Comparison of ENCODE assay signal across 16 cellular contexts in genomic region chr2:12762976-12763375, GRCh38.
DNase-seq lines count a peak whose midpoint lies in the region; ATAC-seq lines count a peak whose summit lies in the region.
"Had no signal": no experiment of that assay in that cellular context is flagged by ENCODE, and none has a peak within 500 bp of the region (broad histone marks: within the 10 kb centered on the region; RNA-seq: fewer than 3 reads in every experiment).

No MANE protein-coding gene starts in this region.

- H3K27me3 ChIP-seq in adipocyte (replicated peaks; ENCODE audit: control insufficient read depth, insufficient read depth, low read length): no peaks in the 10 kb centered on the region
- H3K27me3 ChIP-seq: BLaER1 had no signal

- peak; percentile 67 for DNase-seq in EH (ENCODE audit: low read depth)
- DNase-seq in adipocyte (ENCODE audit: low read depth): no peak
- peak; percentile 10 for DNase-seq in middle frontal gyrus (ENCODE audit: extremely low spot score, low spot score)
- peak; percentile 54 for DNase-seq in superior temporal gyrus (ENCODE audit: extremely low spot score)
- DNase-seq in GOT3 (lab: John Stamatoyannopoulos, UW): no peak
- no peak for DNase-seq in NCI-H345 treated with DMSO at 0.1 percent for 48 hours (lab: John Stamatoyannopoulos, UW; ENCODE audit: unreplicated experiment)
- DNase-seq: CD8-positive, alpha-beta T cell; NCI-H1092; NCI-H146; NCI-H2081 treated with DMSO at 0.1 percent for 48 hours; Right ventricle myocardium superior had no signal

- no peaks in the 10 kb centered on the region for H3K36me3 ChIP-seq in adipocyte (ENCODE audit: control insufficient read depth, insufficient read depth, low read length, severe bottlenecking)
- H3K36me3 ChIP-seq: BLaER1, HAP-1 had no signal

- peak overlapping the region; percentile 63 for H3K9ac ChIP-seq in adipocyte (ENCODE audit: low read length)
- H3K9ac ChIP-seq: BLaER1 had no signal

- peaks cover 6% of the 10 kb centered on the region for H3K9me3 ChIP-seq in adipocyte (ENCODE audit: control insufficient read depth, low read length)
- H3K9me3 ChIP-seq: HAP-1 had no signal

- peak overlapping the region; percentile 10 for H3K4me3 ChIP-seq in adipocyte (ENCODE audit: low read length)
- H3K4me3 ChIP-seq: BLaER1, HAP-1, K562, SK-N-MC had no signal

- no peak for ATAC-seq in HG02763 (IDR thresholded peaks at IDR 0.05; ENCODE audit: unreplicated experiment)
- ATAC-seq: CD8-positive, alpha-beta T cell; K562 had no signal

- peaks cover 58% of the 10 kb centered on the region for H3K4me1 ChIP-seq in adipocyte (ENCODE audit: control insufficient read depth, insufficient read depth, low read length)
- H3K4me1 ChIP-seq: BLaER1, HAP-1 had no signal

Comparison
In these comparisons a context has a peak if more than half of its experiments do, and no peak if none do; other contexts are left out.
1. DNase-seq: peak in EH (single experiment), middle frontal gyrus (single experiment) and superior temporal gyrus (single experiment); none in adipocyte (single experiment), GOT3 (single experiment) and NCI-H345 treated with DMSO at 0.1 percent for 48 hours (single experiment).